1 cellular context compared by ENCODE assay signal in genomic region chr1:28518000-28518744, GRCh38.
TF ChIP-seq lines count a peak whose summit lies in the region.

No MANE protein-coding gene starts in this region.

TF ChIP-seq in HepG2, 621 proteins besides CTCF, POLR2A, EP300 and RAD21 (continued from another document and continues in another):
- TF ChIP-seq ZHX2 (IDR thresholded peaks at IDR 0.05; ENCODE audit: low read depth): no peak
- TF ChIP-seq ZHX2 (CRISPR knock-in tag; IDR thresholded peaks at IDR 0.05; ENCODE audit: borderline replicate concordance): no peak
- no peak for TF ChIP-seq JUN (CRISPR knock-in tag; IDR thresholded peaks at IDR 0.05)
- no peak for TF ChIP-seq ZNF101 (CRISPR knock-in tag; IDR thresholded peaks at IDR 0.05; ENCODE audit: borderline replicate concordance, low read depth)
- no peak; the same call in 1 of the 2 replicates for TF ChIP-seq ZKSCAN8 (CRISPR knock-in tag; IDR thresholded peaks at IDR 0.05; ENCODE audit: borderline replicate concordance)
- 0 out of 2 replicates have a peak, but pooled peaks have one; percentile 17 for TF ChIP-seq HIC2 (CRISPR knock-in tag; IDR thresholded peaks at IDR 0.05; ENCODE audit: low read depth)
- no peak for TF ChIP-seq ZNF280D (CRISPR knock-in tag; IDR thresholded peaks at IDR 0.05)
- TF ChIP-seq KAT7 (CRISPR knock-in tag; IDR thresholded peaks at IDR 0.05; ENCODE audit: borderline replicate concordance): no peak
- TF ChIP-seq DBP (CRISPR knock-in tag; IDR thresholded peaks at IDR 0.05; ENCODE audit: not compliant biosample characterization): no peak
- no peak for TF ChIP-seq BCL3 (CRISPR knock-in tag; IDR thresholded peaks at IDR 0.05)
- TF ChIP-seq POLR2AphosphoS5 (IDR thresholded peaks at IDR 0.05; ENCODE audit: low read depth, low read length): peak; percentile 67
- no peak for TF ChIP-seq ZNF800 (CRISPR knock-in tag; IDR thresholded peaks at IDR 0.05)
- TF ChIP-seq MXD4 (CRISPR knock-in tag; IDR thresholded peaks at IDR 0.05): no peak; the same call in 1 of the 2 replicates
- TF ChIP-seq ZBTB49 (CRISPR knock-in tag; IDR thresholded peaks at IDR 0.05; ENCODE audit: borderline replicate concordance): no peak
- TF ChIP-seq SIN3A (IDR thresholded peaks at IDR 0.05; ENCODE audit: borderline replicate concordance, low read depth, low read length): peak; percentile 77; the same call in 1 of the 2 replicates
- no peak; the same call in 1 of the 2 replicates for TF ChIP-seq KMT2B (CRISPR knock-in tag; IDR thresholded peaks at IDR 0.05)
- peak; percentile 55; the same call in 1 of the 2 replicates for TF ChIP-seq ZNF503 (CRISPR knock-in tag; IDR thresholded peaks at IDR 0.05)
- TF ChIP-seq CENPX (CRISPR knock-in tag; IDR thresholded peaks at IDR 0.05): no peak
- no peak for TF ChIP-seq ZNF75D (CRISPR knock-in tag; IDR thresholded peaks at IDR 0.05; ENCODE audit: borderline replicate concordance)
